Comparison of ENCODE assay signal across 1 cellular context in genomic region chr3:190513409-190514162, GRCh38.
TF ChIP-seq lines count a peak whose summit lies in the region.

TSS of gene IL1RAP (plus strand) at chr3:190514085. CDS start at chr3:190564290, 50,205 bp downstream.

TF ChIP-seq in HepG2, 621 proteins besides CTCF, POLR2A, EP300 and RAD21 (continued from another document and continues in another):
- peak; percentile 87 for TF ChIP-seq ZFP91 (CRISPR knock-in tag; IDR thresholded peaks at IDR 0.05; ENCODE audit: borderline replicate concordance)
- TF ChIP-seq ZNF331 (CRISPR knock-in tag; IDR thresholded peaks at IDR 0.05) = peak; percentile 89
- peak; percentile 76; the same call in 1 of the 2 replicates for TF ChIP-seq SRY (CRISPR knock-in tag; IDR thresholded peaks at IDR 0.05)
- no peak for TF ChIP-seq DPF2 (CRISPR knock-in tag; IDR thresholded peaks at IDR 0.05; ENCODE audit: borderline replicate concordance, low read depth)
- no peak for TF ChIP-seq STAT5B (CRISPR knock-in tag; IDR thresholded peaks at IDR 0.05)
- TF ChIP-seq ATF3 (CRISPR knock-in tag; IDR thresholded peaks at IDR 0.05) = no peak
- TF ChIP-seq ZNF839 (CRISPR knock-in tag; IDR thresholded peaks at IDR 0.05; ENCODE audit: borderline replicate concordance) = no peak; the same call in 1 of the 2 replicates
- TF ChIP-seq ZNF333 (CRISPR knock-in tag; IDR thresholded peaks at IDR 0.05; ENCODE audit: borderline replicate concordance) = no peak; the same call in 1 of the 2 replicates
- TF ChIP-seq FOXK2 (IDR thresholded peaks at IDR 0.05) = no peak
- TF ChIP-seq ETS1 (CRISPR knock-in tag; IDR thresholded peaks at IDR 0.05) = no peak
- TF ChIP-seq ZNF101 (CRISPR knock-in tag; IDR thresholded peaks at IDR 0.05; ENCODE audit: borderline replicate concordance, low read depth) = no peak
- peak; percentile 91 for TF ChIP-seq ZNF280D (CRISPR knock-in tag; IDR thresholded peaks at IDR 0.05)
- TF ChIP-seq AKAP8 (CRISPR knock-in tag; IDR thresholded peaks at IDR 0.05) = no peak; the same call in 1 of the 2 replicates
- TF ChIP-seq ZNF546 (CRISPR knock-in tag; conservative IDR thresholded peaks at IDR 0.05) = no peak
- peak; percentile 70; the same call in 1 of the 2 replicates for TF ChIP-seq GFI1 (CRISPR knock-in tag; IDR thresholded peaks at IDR 0.05; ENCODE audit: borderline replicate concordance)
- TF ChIP-seq E2F2 (CRISPR knock-in tag; IDR thresholded peaks at IDR 0.05; ENCODE audit: borderline replicate concordance) = no peak; the same call in 1 of the 2 replicates
- TF ChIP-seq ZNF414 (CRISPR knock-in tag; IDR thresholded peaks at IDR 0.05) = no peak
- no peak for TF ChIP-seq SMAD9 (CRISPR knock-in tag; IDR thresholded peaks at IDR 0.05)
- no peak for TF ChIP-seq ZNF619 (CRISPR knock-in tag; IDR thresholded peaks at IDR 0.05)
- TF ChIP-seq KDM5B (CRISPR knock-in tag; IDR thresholded peaks at IDR 0.05; ENCODE audit: borderline replicate concordance) = peak; percentile 74; the same call in 1 of the 2 replicates
- peak; percentile 83 for TF ChIP-seq ZNF776 (CRISPR knock-in tag; IDR thresholded peaks at IDR 0.05)
- no peak for TF ChIP-seq ZNF407 (CRISPR knock-in tag; IDR thresholded peaks at IDR 0.05; ENCODE audit: not compliant biosample characterization)
- 0 out of 2 replicates have a peak, but pooled peaks have one; percentile 12 for TF ChIP-seq SIX1 (CRISPR knock-in tag; IDR thresholded peaks at IDR 0.05; ENCODE audit: borderline replicate concordance)
- peak; percentile 78 for TF ChIP-seq DRAP1 (CRISPR knock-in tag; IDR thresholded peaks at IDR 0.05)
- TF ChIP-seq STAT6 (CRISPR knock-in tag; IDR thresholded peaks at IDR 0.05; ENCODE audit: borderline replicate concordance) = no peak
- no peak for TF ChIP-seq HOXA7 (CRISPR knock-in tag; IDR thresholded peaks at IDR 0.05)
- no peak for TF ChIP-seq PAWR (CRISPR knock-in tag; IDR thresholded peaks at IDR 0.05; ENCODE audit: borderline replicate concordance)
- TF ChIP-seq ERF (CRISPR knock-in tag; IDR thresholded peaks at IDR 0.05) = peak; percentile 80
- peak; percentile 56; the same call in 1 of the 2 replicates for TF ChIP-seq ZNF441 (CRISPR knock-in tag; IDR thresholded peaks at IDR 0.05; ENCODE audit: borderline replicate concordance)
- no peak for TF ChIP-seq KDM6A (CRISPR knock-in tag; IDR thresholded peaks at IDR 0.05; ENCODE audit: low read depth)
- TF ChIP-seq ELK4 (CRISPR knock-in tag; IDR thresholded peaks at IDR 0.05; ENCODE audit: borderline replicate concordance) = no peak
- no peak for TF ChIP-seq EZH2 (conservative IDR thresholded peaks at IDR 0.05; ENCODE audit: low read depth, low read length)
- no peak for TF ChIP-seq ZNF782 (CRISPR knock-in tag; IDR thresholded peaks at IDR 0.05; ENCODE audit: borderline replicate concordance)
- TF ChIP-seq ZNF597 (CRISPR knock-in tag; IDR thresholded peaks at IDR 0.05) = no peak
- peak; percentile 59; the same call in 1 of the 2 replicates for TF ChIP-seq ELF1 (CRISPR knock-in tag; IDR thresholded peaks at IDR 0.05)
- TF ChIP-seq SKI (IDR thresholded peaks at IDR 0.05; ENCODE audit: partially characterized antibody) = peak; percentile 92
